In the genomic region with DNA sequence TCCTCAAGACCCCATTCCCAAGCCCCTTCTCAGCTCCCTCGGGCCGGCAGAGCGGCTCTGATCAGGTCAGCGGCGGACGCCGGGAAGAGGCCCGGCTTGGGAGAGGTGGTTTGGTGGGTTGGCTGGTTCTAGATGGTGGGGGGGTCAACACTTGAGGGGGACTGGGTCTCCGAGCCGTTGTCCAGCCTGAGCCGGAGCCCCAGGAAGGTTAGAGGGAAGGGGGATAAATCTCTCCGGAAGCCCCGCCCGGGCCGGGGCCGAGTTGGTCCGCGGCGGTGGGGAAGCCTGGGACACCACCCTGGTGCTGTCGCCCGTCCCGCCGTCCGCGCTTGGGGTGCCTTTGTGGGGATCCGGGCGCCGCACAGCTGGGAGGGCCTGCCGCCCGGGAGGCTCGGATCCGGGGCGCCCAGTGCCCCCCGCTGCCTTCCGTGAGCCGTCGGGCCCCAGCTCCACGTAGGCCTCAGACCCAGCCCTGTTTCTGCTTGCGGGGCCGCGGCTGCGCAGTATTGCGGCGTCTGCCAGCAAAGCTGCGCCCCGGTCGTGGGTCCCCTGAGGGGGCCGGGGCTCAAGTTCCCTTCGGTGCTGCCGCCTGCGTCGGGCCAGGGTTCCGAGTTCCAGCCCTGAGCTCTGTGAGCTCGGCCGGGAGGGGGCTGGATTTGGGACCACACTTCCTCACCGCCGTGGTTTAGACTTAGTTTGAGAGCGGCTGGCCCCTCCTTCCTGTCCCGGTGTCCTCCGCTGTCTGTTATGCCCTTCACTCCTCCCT, we compare ENCODE assay signal across 1 cellular context.
TF ChIP-seq lines count a peak whose summit lies in the region.

No MANE protein-coding gene starts in this region.

TF ChIP-seq in HepG2, 621 proteins besides CTCF, POLR2A, EP300 and RAD21 (continued from another document and continues in another):
- peak; percentile 60; the same call in 1 of the 2 replicates for TF ChIP-seq HES4 (CRISPR knock-in tag; IDR thresholded peaks at IDR 0.05; ENCODE audit: borderline replicate concordance)
- TF ChIP-seq, protein P1, sequence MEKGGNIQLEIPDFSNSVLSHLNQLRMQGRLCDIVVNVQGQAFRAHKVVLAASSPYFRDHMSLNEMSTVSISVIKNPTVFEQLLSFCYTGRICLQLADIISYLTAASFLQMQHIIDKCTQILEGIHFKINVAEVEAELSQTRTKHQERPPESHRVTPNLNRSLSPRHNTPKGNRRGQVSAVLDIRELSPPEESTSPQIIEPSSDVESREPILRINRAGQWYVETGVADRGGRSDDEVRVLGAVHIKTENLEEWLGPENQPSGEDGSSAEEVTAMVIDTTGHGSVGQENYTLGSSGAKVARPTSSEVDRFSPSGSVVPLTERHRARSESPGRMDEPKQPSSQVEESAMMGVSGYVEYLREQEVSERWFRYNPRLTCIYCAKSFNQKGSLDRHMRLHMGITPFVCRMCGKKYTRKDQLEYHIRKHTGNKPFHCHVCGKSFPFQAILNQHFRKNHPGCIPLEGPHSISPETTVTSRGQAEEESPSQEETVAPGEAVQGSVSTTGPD (CRISPR knock-in tag; IDR thresholded peaks at IDR 0.05) = no peak
- TF ChIP-seq SKI (IDR thresholded peaks at IDR 0.05; ENCODE audit: partially characterized antibody) = no peak
- TF ChIP-seq ZNF224 (CRISPR knock-in tag; IDR thresholded peaks at IDR 0.05) = peak; percentile 25; the same call in 1 of the 2 replicates
- no peak for TF ChIP-seq GTF3A (CRISPR knock-in tag; conservative IDR thresholded peaks at IDR 0.05)
- TF ChIP-seq, protein P2, sequence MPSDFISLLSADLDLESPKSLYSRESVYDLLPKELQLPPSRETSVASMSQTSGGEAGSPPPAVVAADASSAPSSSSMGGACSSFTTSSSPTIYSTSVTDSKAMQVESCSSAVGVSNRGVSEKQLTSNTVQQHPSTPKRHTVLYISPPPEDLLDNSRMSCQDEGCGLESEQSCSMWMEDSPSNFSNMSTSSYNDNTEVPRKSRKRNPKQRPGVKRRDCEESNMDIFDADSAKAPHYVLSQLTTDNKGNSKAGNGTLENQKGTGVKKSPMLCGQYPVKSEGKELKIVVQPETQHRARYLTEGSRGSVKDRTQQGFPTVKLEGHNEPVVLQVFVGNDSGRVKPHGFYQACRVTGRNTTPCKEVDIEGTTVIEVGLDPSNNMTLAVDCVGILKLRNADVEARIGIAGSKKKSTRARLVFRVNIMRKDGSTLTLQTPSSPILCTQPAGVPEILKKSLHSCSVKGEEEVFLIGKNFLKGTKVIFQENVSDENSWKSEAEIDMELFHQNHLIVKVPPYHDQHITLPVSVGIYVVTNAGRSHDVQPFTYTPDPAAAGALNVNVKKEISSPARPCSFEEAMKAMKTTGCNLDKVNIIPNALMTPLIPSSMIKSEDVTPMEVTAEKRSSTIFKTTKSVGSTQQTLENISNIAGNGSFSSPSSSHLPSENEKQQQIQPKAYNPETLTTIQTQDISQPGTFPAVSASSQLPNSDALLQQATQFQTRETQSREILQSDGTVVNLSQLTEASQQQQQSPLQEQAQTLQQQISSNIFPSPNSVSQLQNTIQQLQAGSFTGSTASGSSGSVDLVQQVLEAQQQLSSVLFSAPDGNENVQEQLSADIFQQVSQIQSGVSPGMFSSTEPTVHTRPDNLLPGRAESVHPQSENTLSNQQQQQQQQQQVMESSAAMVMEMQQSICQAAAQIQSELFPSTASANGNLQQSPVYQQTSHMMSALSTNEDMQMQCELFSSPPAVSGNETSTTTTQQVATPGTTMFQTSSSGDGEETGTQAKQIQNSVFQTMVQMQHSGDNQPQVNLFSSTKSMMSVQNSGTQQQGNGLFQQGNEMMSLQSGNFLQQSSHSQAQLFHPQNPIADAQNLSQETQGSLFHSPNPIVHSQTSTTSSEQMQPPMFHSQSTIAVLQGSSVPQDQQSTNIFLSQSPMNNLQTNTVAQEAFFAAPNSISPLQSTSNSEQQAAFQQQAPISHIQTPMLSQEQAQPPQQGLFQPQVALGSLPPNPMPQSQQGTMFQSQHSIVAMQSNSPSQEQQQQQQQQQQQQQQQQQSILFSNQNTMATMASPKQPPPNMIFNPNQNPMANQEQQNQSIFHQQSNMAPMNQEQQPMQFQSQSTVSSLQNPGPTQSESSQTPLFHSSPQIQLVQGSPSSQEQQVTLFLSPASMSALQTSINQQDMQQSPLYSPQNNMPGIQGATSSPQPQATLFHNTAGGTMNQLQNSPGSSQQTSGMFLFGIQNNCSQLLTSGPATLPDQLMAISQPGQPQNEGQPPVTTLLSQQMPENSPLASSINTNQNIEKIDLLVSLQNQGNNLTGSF (CRISPR knock-in tag; IDR thresholded peaks at IDR 0.05) = peak; percentile 90; the same call in 1 of the 2 replicates
- peak; percentile 50; the same call in 1 of the 2 replicates for TF ChIP-seq ZNF232 (CRISPR knock-in tag; IDR thresholded peaks at IDR 0.05; ENCODE audit: borderline replicate concordance)
- TF ChIP-seq, protein P3, sequence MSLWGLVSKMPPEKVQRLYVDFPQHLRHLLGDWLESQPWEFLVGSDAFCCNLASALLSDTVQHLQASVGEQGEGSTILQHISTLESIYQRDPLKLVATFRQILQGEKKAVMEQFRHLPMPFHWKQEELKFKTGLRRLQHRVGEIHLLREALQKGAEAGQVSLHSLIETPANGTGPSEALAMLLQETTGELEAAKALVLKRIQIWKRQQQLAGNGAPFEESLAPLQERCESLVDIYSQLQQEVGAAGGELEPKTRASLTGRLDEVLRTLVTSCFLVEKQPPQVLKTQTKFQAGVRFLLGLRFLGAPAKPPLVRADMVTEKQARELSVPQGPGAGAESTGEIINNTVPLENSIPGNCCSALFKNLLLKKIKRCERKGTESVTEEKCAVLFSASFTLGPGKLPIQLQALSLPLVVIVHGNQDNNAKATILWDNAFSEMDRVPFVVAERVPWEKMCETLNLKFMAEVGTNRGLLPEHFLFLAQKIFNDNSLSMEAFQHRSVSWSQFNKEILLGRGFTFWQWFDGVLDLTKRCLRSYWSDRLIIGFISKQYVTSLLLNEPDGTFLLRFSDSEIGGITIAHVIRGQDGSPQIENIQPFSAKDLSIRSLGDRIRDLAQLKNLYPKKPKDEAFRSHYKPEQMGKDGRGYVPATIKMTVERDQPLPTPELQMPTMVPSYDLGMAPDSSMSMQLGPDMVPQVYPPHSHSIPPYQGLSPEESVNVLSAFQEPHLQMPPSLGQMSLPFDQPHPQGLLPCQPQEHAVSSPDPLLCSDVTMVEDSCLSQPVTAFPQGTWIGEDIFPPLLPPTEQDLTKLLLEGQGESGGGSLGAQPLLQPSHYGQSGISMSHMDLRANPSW (CRISPR knock-in tag; IDR thresholded peaks at IDR 0.05; ENCODE audit: borderline replicate concordance) = no peak
- peak; percentile 32 for TF ChIP-seq GABPA (IDR thresholded peaks at IDR 0.05; ENCODE audit: low read depth, low read length)
- TF ChIP-seq GABPA (CRISPR knock-in tag; IDR thresholded peaks at IDR 0.05; ENCODE audit: low read depth) = peak; percentile 36; the same call in 1 of the 2 replicates
- TF ChIP-seq, protein P4, sequence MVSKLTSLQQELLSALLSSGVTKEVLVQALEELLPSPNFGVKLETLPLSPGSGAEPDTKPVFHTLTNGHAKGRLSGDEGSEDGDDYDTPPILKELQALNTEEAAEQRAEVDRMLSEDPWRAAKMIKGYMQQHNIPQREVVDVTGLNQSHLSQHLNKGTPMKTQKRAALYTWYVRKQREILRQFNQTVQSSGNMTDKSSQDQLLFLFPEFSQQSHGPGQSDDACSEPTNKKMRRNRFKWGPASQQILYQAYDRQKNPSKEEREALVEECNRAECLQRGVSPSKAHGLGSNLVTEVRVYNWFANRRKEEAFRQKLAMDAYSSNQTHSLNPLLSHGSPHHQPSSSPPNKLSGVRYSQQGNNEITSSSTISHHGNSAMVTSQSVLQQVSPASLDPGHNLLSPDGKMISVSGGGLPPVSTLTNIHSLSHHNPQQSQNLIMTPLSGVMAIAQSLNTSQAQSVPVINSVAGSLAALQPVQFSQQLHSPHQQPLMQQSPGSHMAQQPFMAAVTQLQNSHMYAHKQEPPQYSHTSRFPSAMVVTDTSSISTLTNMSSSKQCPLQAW (CRISPR knock-in tag; IDR thresholded peaks at IDR 0.05) = peak; percentile 39; the same call in 1 of the 2 replicates
- TF ChIP-seq ATRX (CRISPR knock-in tag; IDR thresholded peaks at IDR 0.05; ENCODE audit: borderline replicate concordance) = no peak
- TF ChIP-seq, protein P5, sequence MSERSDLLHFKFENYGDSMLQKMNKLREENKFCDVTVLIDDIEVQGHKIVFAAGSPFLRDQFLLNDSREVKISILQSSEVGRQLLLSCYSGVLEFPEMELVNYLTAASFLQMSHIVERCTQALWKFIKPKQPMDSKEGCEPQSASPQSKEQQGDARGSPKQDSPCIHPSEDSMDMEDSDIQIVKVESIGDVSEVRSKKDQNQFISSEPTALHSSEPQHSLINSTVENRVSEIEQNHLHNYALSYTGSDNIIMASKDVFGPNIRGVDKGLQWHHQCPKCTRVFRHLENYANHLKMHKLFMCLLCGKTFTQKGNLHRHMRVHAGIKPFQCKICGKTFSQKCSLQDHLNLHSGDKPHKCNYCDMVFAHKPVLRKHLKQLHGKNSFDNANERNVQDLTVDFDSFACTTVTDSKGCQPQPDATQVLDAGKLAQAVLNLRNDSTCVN (CRISPR knock-in tag; IDR thresholded peaks at IDR 0.05; ENCODE audit: borderline replicate concordance) = no peak
- no peak for TF ChIP-seq ZNF282 (IDR thresholded peaks at IDR 0.05; ENCODE audit: partially characterized antibody)
- TF ChIP-seq ZKSCAN5 (CRISPR knock-in tag; IDR thresholded peaks at IDR 0.05) = no peak
- TF ChIP-seq, protein P6, sequence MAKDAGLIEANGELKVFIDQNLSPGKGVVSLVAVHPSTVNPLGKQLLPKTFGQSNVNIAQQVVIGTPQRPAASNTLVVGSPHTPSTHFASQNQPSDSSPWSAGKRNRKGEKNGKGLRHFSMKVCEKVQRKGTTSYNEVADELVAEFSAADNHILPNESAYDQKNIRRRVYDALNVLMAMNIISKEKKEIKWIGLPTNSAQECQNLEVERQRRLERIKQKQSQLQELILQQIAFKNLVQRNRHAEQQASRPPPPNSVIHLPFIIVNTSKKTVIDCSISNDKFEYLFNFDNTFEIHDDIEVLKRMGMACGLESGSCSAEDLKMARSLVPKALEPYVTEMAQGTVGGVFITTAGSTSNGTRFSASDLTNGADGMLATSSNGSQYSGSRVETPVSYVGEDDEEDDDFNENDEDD (CRISPR knock-in tag; IDR thresholded peaks at IDR 0.05; ENCODE audit: borderline replicate concordance) = no peak
- TF ChIP-seq ZFP1 (CRISPR knock-in tag; IDR thresholded peaks at IDR 0.05) = no peak
- 0 out of 2 replicates have a peak, but pooled peaks have one; percentile 21 for TF ChIP-seq ZSCAN12 (CRISPR knock-in tag; IDR thresholded peaks at IDR 0.05)
- TF ChIP-seq ZNF816 (CRISPR knock-in tag; IDR thresholded peaks at IDR 0.05; ENCODE audit: borderline replicate concordance) = no peak; the same call in 1 of the 2 replicates
- TF ChIP-seq ZBTB21 (CRISPR knock-in tag; IDR thresholded peaks at IDR 0.05) = no peak
- TF ChIP-seq NFRKB (IDR thresholded peaks at IDR 0.05) = no peak
- TF ChIP-seq NBN (conservative IDR thresholded peaks at IDR 0.05) = no peak
- no peak for TF ChIP-seq MIXL1 (CRISPR knock-in tag; IDR thresholded peaks at IDR 0.05)
- no peak for TF ChIP-seq PAX8 (CRISPR knock-in tag; IDR thresholded peaks at IDR 0.05; ENCODE audit: borderline replicate concordance)
- no peak for TF ChIP-seq ADNP (CRISPR knock-in tag; IDR thresholded peaks at IDR 0.05)
- TF ChIP-seq HHEX (CRISPR knock-in tag; IDR thresholded peaks at IDR 0.05) = no peak
- TF ChIP-seq, protein P7, sequence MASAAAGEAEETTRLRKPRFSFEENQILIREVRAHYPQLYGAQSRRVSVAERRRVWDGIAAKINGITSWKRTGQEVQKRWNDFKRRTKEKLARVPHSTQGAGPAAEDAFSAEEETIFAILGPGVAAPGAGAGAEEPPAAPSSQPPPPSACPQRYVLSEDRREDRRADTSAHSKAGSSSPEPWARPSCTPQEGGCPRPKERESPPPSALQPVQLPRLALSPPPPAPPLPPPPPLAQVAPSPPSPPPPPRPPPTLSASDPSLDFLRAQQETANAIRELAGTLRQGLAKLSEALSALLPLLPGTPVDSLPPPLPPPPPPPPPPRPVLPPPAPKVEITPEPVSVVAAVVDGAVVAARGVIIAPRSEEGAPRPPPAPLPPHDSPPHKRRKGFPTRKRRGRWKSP (CRISPR knock-in tag; IDR thresholded peaks at IDR 0.05) = peak; percentile 55; the same call in 1 of the 2 replicates
- no peak for TF ChIP-seq POGZ (CRISPR knock-in tag; IDR thresholded peaks at IDR 0.05)
- TF ChIP-seq KAT7 (CRISPR knock-in tag; IDR thresholded peaks at IDR 0.05; ENCODE audit: borderline replicate concordance) = peak; percentile 16; the same call in 1 of the 2 replicates
- peak; percentile 63 for TF ChIP-seq BRCA1 (CRISPR knock-in tag; IDR thresholded peaks at IDR 0.05)
- TF ChIP-seq, protein P8, sequence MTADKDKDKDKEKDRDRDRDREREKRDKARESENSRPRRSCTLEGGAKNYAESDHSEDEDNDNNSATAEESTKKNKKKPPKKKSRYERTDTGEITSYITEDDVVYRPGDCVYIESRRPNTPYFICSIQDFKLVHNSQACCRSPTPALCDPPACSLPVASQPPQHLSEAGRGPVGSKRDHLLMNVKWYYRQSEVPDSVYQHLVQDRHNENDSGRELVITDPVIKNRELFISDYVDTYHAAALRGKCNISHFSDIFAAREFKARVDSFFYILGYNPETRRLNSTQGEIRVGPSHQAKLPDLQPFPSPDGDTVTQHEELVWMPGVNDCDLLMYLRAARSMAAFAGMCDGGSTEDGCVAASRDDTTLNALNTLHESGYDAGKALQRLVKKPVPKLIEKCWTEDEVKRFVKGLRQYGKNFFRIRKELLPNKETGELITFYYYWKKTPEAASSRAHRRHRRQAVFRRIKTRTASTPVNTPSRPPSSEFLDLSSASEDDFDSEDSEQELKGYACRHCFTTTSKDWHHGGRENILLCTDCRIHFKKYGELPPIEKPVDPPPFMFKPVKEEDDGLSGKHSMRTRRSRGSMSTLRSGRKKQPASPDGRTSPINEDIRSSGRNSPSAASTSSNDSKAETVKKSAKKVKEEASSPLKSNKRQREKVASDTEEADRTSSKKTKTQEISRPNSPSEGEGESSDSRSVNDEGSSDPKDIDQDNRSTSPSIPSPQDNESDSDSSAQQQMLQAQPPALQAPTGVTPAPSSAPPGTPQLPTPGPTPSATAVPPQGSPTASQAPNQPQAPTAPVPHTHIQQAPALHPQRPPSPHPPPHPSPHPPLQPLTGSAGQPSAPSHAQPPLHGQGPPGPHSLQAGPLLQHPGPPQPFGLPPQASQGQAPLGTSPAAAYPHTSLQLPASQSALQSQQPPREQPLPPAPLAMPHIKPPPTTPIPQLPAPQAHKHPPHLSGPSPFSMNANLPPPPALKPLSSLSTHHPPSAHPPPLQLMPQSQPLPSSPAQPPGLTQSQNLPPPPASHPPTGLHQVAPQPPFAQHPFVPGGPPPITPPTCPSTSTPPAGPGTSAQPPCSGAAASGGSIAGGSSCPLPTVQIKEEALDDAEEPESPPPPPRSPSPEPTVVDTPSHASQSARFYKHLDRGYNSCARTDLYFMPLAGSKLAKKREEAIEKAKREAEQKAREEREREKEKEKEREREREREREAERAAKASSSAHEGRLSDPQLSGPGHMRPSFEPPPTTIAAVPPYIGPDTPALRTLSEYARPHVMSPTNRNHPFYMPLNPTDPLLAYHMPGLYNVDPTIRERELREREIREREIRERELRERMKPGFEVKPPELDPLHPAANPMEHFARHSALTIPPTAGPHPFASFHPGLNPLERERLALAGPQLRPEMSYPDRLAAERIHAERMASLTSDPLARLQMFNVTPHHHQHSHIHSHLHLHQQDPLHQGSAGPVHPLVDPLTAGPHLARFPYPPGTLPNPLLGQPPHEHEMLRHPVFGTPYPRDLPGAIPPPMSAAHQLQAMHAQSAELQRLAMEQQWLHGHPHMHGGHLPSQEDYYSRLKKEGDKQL (CRISPR knock-in tag; IDR thresholded peaks at IDR 0.05; ENCODE audit: low read depth) = no peak
- TF ChIP-seq, protein P9, sequence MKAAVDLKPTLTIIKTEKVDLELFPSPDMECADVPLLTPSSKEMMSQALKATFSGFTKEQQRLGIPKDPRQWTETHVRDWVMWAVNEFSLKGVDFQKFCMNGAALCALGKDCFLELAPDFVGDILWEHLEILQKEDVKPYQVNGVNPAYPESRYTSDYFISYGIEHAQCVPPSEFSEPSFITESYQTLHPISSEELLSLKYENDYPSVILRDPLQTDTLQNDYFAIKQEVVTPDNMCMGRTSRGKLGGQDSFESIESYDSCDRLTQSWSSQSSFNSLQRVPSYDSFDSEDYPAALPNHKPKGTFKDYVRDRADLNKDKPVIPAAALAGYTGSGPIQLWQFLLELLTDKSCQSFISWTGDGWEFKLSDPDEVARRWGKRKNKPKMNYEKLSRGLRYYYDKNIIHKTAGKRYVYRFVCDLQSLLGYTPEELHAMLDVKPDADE (CRISPR knock-in tag; IDR thresholded peaks at IDR 0.05) = no peak; the same call in 1 of the 2 replicates
